1 cellular context compared by ENCODE assay signal in genomic region chr7:71633571-71634008, GRCh38.
TF ChIP-seq lines count a peak whose summit lies in the region.

No MANE protein-coding gene starts in this region.

TF ChIP-seq in A549, 52 proteins besides CTCF, POLR2A, EP300 and RAD21 (continued from another document):
- TF ChIP-seq HMGXB4 (CRISPR knock-in tag; IDR thresholded peaks at IDR 0.05; ENCODE audit: borderline replicate concordance) (no peak), JUNB (IDR thresholded peaks at IDR 0.05) (0 out of 2 replicates have a peak, but pooled peaks have one; percentile 21), RNF2 (IDR thresholded peaks at IDR 0.05; ENCODE audit: borderline replicate concordance, low read depth) (no peak), HES2 (IDR thresholded peaks at IDR 0.05) (no peak), MYC (IDR thresholded peaks at IDR 0.05; ENCODE audit: borderline replicate concordance, low read length) (no peak)
